8 cellular contexts compared by ENCODE assay signal in genomic region chr4:2852481-2852881, GRCh38. TPM values are rescaled to one million over a fixed set of nuclear protein-coding genes. Genes with fewer than 3 reads are reported as not detected.
DNase-seq lines count a peak whose midpoint lies in the region; ATAC-seq and TF ChIP-seq lines count a peak whose summit lies in the region.

No MANE protein-coding gene starts in this region.

- H3K4me3 Mint-ChIP-seq in stimulated activated naive B cell treated with anti-CD40 and anti-IgM and Interleukin-4, amounts not matched to agents 10 μg/mL and 1 μg/mL and 100 μg/mL, for 72 hours: peak overlapping the region; percentile 76 to 78

- H3K9me3 Mint-ChIP-seq in stimulated activated naive B cell treated with anti-CD40 and anti-IgM and Interleukin-4, amounts not matched to agents 10 μg/mL and 1 μg/mL and 100 μg/mL, for 72 hours: no peaks in the 10 kb centered on the region

- DNase-seq in activated CD4-positive, CD25-positive, alpha-beta regulatory T cell (lab: John Stamatoyannopoulos, UW): no peak
- DNase-seq in stimulated activated naive B cell treated with anti-CD40 and anti-IgM and Interleukin-4, amounts not matched to agents 10 μg/mL and 1 μg/mL and 100 μg/mL, for 72 hours: no peak
- DNase-seq in NCI-H82 treated with DMSO at 0.1 percent for 48 hours (lab: John Stamatoyannopoulos, UW; ENCODE audit: unreplicated experiment) (no peak), GM13977 (ENCODE audit: low spot score) (no peak)

- ATAC-seq in activated CD4-positive, CD25-positive, alpha-beta regulatory T cell treated with anti-CD3 and anti-CD28 coated beads, Interleukin-2, amount 50 U/mL, for 24 hours: peak; percentile 14 to 27
- ATAC-seq in HG03280 (IDR thresholded peaks at IDR 0.05; ENCODE audit: unreplicated experiment) (peak; percentile 51), esophagus mucosa (peak; percentile 60), HG03342 (IDR thresholded peaks at IDR 0.05; ENCODE audit: unreplicated experiment) (no peak)
- ATAC-seq in stimulated activated naive B cell treated with anti-CD40 and anti-IgM and Interleukin-4, amounts not matched to agents 10 μg/mL and 1 μg/mL and 100 μg/mL, for 72 hours (replicated peaks): peak; percentile 80 to 83

- in situ Hi-C loops in GM13977 (cut with MboI; ENCODE audit: low pct_unique_long_range_greater_than_20kb, low sequenced_read_pairs, unreplicated experiment): no loop called here

- H3K27me3 Mint-ChIP-seq in stimulated activated naive B cell treated with anti-CD40 and anti-IgM and Interleukin-4, amounts not matched to agents 10 μg/mL and 1 μg/mL and 100 μg/mL, for 72 hours: no peaks in the 10 kb centered on the region

- peaks cover 45 to 90% of the 10 kb centered on the region in 2 donors for H3K4me1 Mint-ChIP-seq in stimulated activated naive B cell treated with anti-CD40 and anti-IgM and Interleukin-4, amounts not matched to agents 10 μg/mL and 1 μg/mL and 100 μg/mL, for 72 hours

- H3K27ac Mint-ChIP-seq in stimulated activated naive B cell treated with anti-CD40 and anti-IgM and Interleukin-4, amounts not matched to agents 10 μg/mL and 1 μg/mL and 100 μg/mL, for 72 hours: peak overlapping the region; percentile 84

- TF ChIP-seq CTCF in GM13977 (IDR thresholded peaks at IDR 0.05; ENCODE audit: extremely low read depth, insufficient read depth, missing control alignments): no peak

- H3K36me3 Mint-ChIP-seq in stimulated activated naive B cell treated with anti-CD40 and anti-IgM and Interleukin-4, amounts not matched to agents 10 μg/mL and 1 μg/mL and 100 μg/mL, for 72 hours: peaks cover 19 to 24% of the 10 kb centered on the region in 2 donors

RNA-seq across cellular contexts. Expression of gene ADD1, which starts 8.8 kb away (rescaled TPM):
- total RNA-seq in esophagus mucosa: 133 TPM

RNA-seq across cellular contexts. Expression of gene SH3BP2, which starts 59.6 kb away (rescaled TPM):
- 32.6 TPM for total RNA-seq in esophagus mucosa
